Comparison of ENCODE assay signal across 10 cellular contexts in genomic region chr6:163324928-163325784, GRCh38.
A peak's percentile ranks its signal among the peaks of the same experiment; 100 is the strongest.
DNase-seq lines count a peak whose midpoint lies in the region; FAIRE-seq and TF ChIP-seq lines count a peak whose summit lies in the region.
"Had no signal": no experiment of that assay in that cellular context is flagged by ENCODE, and none has a peak within 500 bp of the region (broad histone marks: within the 10 kb centered on the region; RNA-seq: fewer than 3 reads in every experiment).

No MANE protein-coding gene starts in this region.

- peaks cover 15% of the 10 kb centered on the region for H3K4me1 ChIP-seq in astrocyte (ENCODE audit: insufficient read depth, low read length)
- H3K4me1 ChIP-seq in rectal smooth muscle tissue (ENCODE audit: control insufficient read depth, insufficient read depth, low read length), result no peaks in the 10 kb centered on the region

- H3K27ac Mint-ChIP-seq in astrocyte (ENCODE audit: unreplicated experiment), result peak overlapping the region; percentile 63

- H3K4me3 ChIP-seq in astrocyte (ENCODE audit: insufficient read depth, low read depth, low read length) (no peak overlapping the region), rectal smooth muscle tissue (ENCODE audit: low read length) (no peak overlapping the region)

- H3K27ac ChIP-seq in astrocyte (ENCODE audit: low read depth, low read length) (peak overlapping the region; percentile 53), rectal smooth muscle tissue (ENCODE audit: low read depth, low read length) (peak overlapping the region; percentile 24)

- H4K20me1 ChIP-seq in astrocyte (ENCODE audit: insufficient read depth, low read length), result no peaks in the 10 kb centered on the region

- peaks cover 8% of the 10 kb centered on the region for H3K9me3 Mint-ChIP-seq in astrocyte (ENCODE audit: unreplicated experiment)

- H3K36me3 ChIP-seq in astrocyte (ENCODE audit: insufficient read depth, low read length) (no peaks in the 10 kb centered on the region), rectal smooth muscle tissue (ENCODE audit: control insufficient read depth, insufficient read depth, low read length) (no peaks in the 10 kb centered on the region)

- no peak for FAIRE-seq in astrocyte (lab: Jason Lieb, UNC)

- no peaks in the 10 kb centered on the region for H3K9me3 ChIP-seq in astrocyte (ENCODE audit: insufficient read depth, low read depth, low read length)

- H3K27me3 ChIP-seq in astrocyte (ENCODE audit: insufficient read depth, low read length), result no peaks in the 10 kb centered on the region
- H3K27me3 ChIP-seq in rectal smooth muscle tissue (ENCODE audit: control insufficient read depth, insufficient read depth, low read length), result peaks cover 2% of the 10 kb centered on the region

- H3K4me3 Mint-ChIP-seq in astrocyte (ENCODE audit: unreplicated experiment), result no peak overlapping the region

- peaks cover 13% of the 10 kb centered on the region for H3K4me1 Mint-ChIP-seq in astrocyte (ENCODE audit: low read depth, unreplicated experiment)

- H2AFZ ChIP-seq in astrocyte (ENCODE audit: low read depth, low read length), result peak overlapping the region; percentile 72

- H3K36me3 Mint-ChIP-seq in astrocyte (ENCODE audit: low read depth, unreplicated experiment), result peaks cover 1% of the 10 kb centered on the region

- H3K27me3 Mint-ChIP-seq in astrocyte (ENCODE audit: low read depth, unreplicated experiment), result peaks cover 17% of the 10 kb centered on the region

- H3K9ac ChIP-seq in astrocyte (ENCODE audit: low read length) (peak overlapping the region; percentile 48), rectal smooth muscle tissue (ENCODE audit: low read length) (no peak overlapping the region)

- TF ChIP-seq CTCF in astrocyte (IDR thresholded peaks at IDR 0.05; ENCODE audit: insufficient read depth, low read depth, low read length), result no peak

- H3K79me2 ChIP-seq in astrocyte (ENCODE audit: insufficient read depth, low read length), result no peaks in the 10 kb centered on the region

- H3K4me2 ChIP-seq in astrocyte (ENCODE audit: low read length), result peak overlapping the region; percentile 78

- DNase-seq in GM03348 (ENCODE audit: low spot score) (peak; percentile 85), astrocyte (ENCODE audit: low read depth) (peak; percentile 56), hippocampal formation (lab: John Stamatoyannopoulos, UW) (peak; percentile 71 to 78), DMS153 (lab: John Stamatoyannopoulos, UW) (no peak), OCI-M2 (lab: John Stamatoyannopoulos, UW; ENCODE audit: unreplicated experiment) (no peak), GM19240 (ENCODE audit: insufficient read length, low spot score) (no peak)
- no peak for DNase-seq in activated CD4-positive, alpha-beta T cell treated with anti-CD3 and anti-CD28 coated beads, Interleukin-2, amount 50 U/mL, for 4 hours
- DNase-seq: left colon, NCI-H2171 had no signal

Comparison
In these comparisons a context has a peak if more than half of its experiments do, and no peak if none do; other contexts are left out.
1. DNase-seq: peak in GM03348 (single experiment), astrocyte (single experiment) and hippocampal formation (2 of 2); none in DMS153 (single experiment), activated CD4-positive, alpha-beta T cell treated with anti-CD3 and anti-CD28 coated beads, Interleukin-2, amount 50 U/mL, for 4 hours (0 of 2), OCI-M2 (single experiment) and GM19240 (single experiment).